12 cellular contexts compared by ENCODE assay signal in the genomic region with DNA sequence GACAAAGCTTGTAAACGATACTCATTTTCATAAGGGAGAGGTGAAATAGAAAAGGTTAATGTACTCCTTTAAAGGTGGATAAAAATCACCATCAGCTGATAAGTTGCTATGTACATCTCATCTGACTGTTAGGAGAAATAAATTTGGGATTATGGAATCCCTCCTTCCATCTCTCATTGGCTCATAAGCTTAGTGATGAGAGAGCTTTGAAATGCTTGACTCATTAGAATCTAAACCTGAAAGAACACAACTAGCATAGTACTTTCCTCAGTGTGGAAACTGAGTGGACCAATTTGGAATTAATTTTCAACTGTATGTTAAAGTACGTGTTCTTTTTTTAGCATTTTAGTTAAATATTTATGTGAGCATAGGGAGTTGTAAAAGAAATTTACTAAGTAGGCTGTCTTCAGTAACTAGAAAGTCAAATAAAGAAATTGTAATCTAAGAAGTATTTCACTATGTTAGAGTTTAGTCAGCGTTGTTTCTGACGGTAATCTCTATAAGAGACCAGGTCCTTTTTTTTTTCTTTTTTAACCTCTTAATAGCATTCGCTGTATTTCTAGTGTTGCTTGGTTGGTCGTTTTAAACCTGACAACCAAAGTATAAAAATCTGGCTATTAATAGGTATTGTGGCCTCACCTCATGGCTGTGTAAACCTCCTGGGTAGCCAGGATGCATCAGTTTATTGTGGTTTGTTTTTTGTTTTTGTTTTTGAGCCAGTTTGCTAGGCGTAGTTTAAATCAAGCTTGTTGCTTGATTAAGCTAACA.
A peak's percentile ranks its signal among the peaks of the same experiment; 100 is the strongest.
DNase-seq lines count a peak whose midpoint lies in the region; ATAC-seq and TF ChIP-seq lines count a peak whose summit lies in the region.
"Had no signal": no experiment of that assay in that cellular context is flagged by ENCODE, and none has a peak within 500 bp of the region (broad histone marks: within the 10 kb centered on the region; RNA-seq: fewer than 3 reads in every experiment).

No MANE protein-coding gene starts in this region.

- peaks cover 21% of the 10 kb centered on the region for H3K4me1 Mint-ChIP-seq in activated naive CD4-positive, alpha-beta T cell treated with anti-CD3 and anti-CD28 coated beads, Interleukin-2, amount 50 U/mL, for 24 hours
- H3K4me1 Mint-ChIP-seq: B cell had no signal

- no peaks in the 10 kb centered on the region for H3K27me3 ChIP-seq in subcutaneous abdominal adipose tissue (ENCODE audit: control insufficient read depth in 5 of 5, insufficient read depth in 4 of 5, low read length in 5 of 5)

- no peak for TF ChIP-seq CTCF in WI38 (IDR thresholded peaks at IDR 0.05; ENCODE audit: low read depth, low read length)

- no peaks in the 10 kb centered on the region for H3K9me3 Mint-ChIP-seq in activated naive CD4-positive, alpha-beta T cell treated with anti-CD3 and anti-CD28 coated beads, Interleukin-2, amount 50 U/mL, for 24 hours

- no peak overlapping the region for H3K4me3 Mint-ChIP-seq in activated naive CD4-positive, alpha-beta T cell treated with anti-CD3 and anti-CD28 coated beads, Interleukin-2, amount 50 U/mL, for 24 hours
- H3K4me3 Mint-ChIP-seq: B cell had no signal

- peak overlapping the region; percentile 37 for H3K4me3 ChIP-seq in WI38 (ENCODE audit: low read depth, low read length)
- H3K4me3 ChIP-seq in subcutaneous abdominal adipose tissue (ENCODE audit: low read depth in 1 of 5, low read length in 5 of 5) = no peak overlapping the region
- H3K4me3 ChIP-seq: K562, skin epidermis had no signal

- H3K36me3 Mint-ChIP-seq in activated naive CD4-positive, alpha-beta T cell treated with anti-CD3 and anti-CD28 coated beads, Interleukin-2, amount 50 U/mL, for 24 hours = peaks cover 14% of the 10 kb centered on the region

- no peak for DNase-seq in activated naive CD4-positive, alpha-beta T cell treated with anti-CD3 and anti-CD28 coated beads, Interleukin-2, amount 50 U/mL, for 16 hours
- DNase-seq in fibroblast of peridontal ligament (ENCODE audit: extremely low read depth) = peak; percentile 39
- DNase-seq in NCI-H1092 (lab: John Stamatoyannopoulos, UW) = no peak
- DNase-seq in NCI-H526 (lab: John Stamatoyannopoulos, UW) = no peak
- DNase-seq: NCI-H510A treated with DMSO at 0.1 percent for 48 hours had no signal

- no peaks in the 10 kb centered on the region for H3K27me3 Mint-ChIP-seq in activated naive CD4-positive, alpha-beta T cell treated with anti-CD3 and anti-CD28 coated beads, Interleukin-2, amount 50 U/mL, for 24 hours
- H3K27me3 Mint-ChIP-seq: B cell had no signal

- peaks cover 0 to 14% (median 0%) of the 10 kb centered on the region in 5 donors for H3K4me1 ChIP-seq in subcutaneous abdominal adipose tissue (ENCODE audit: control insufficient read depth in 5 of 5, insufficient read depth in 5 of 5, low read length in 5 of 5)

- peak overlapping the region; percentile 54 for H3K27ac ChIP-seq in subcutaneous abdominal adipose tissue (ENCODE audit: low read depth, low read length)

- peak overlapping the region in 1 of 5 donors; percentile 43 for H3K9ac ChIP-seq in subcutaneous abdominal adipose tissue (ENCODE audit: low read length in 5 of 5)

- no peaks in the 10 kb centered on the region for H3K9me3 ChIP-seq in subcutaneous abdominal adipose tissue (ENCODE audit: control insufficient read depth in 5 of 5, low read length in 5 of 5)

- no peak for ATAC-seq in GM21515 (IDR thresholded peaks at IDR 0.05; ENCODE audit: unreplicated experiment)
- ATAC-seq: K562 had no signal

- peak overlapping the region; percentile 55 for H3K27ac Mint-ChIP-seq in activated naive CD4-positive, alpha-beta T cell treated with anti-CD3 and anti-CD28 coated beads, Interleukin-2, amount 50 U/mL, for 24 hours
- H3K27ac Mint-ChIP-seq: B cell had no signal

- peaks cover 44 to 64% (median 51%) of the 10 kb centered on the region in 5 donors for H3K36me3 ChIP-seq in subcutaneous abdominal adipose tissue (ENCODE audit: control insufficient read depth in 5 of 5, insufficient read depth in 5 of 5, low read length in 5 of 5)
